ENCODE assay signal across 16 cellular contexts in the genomic region with DNA sequence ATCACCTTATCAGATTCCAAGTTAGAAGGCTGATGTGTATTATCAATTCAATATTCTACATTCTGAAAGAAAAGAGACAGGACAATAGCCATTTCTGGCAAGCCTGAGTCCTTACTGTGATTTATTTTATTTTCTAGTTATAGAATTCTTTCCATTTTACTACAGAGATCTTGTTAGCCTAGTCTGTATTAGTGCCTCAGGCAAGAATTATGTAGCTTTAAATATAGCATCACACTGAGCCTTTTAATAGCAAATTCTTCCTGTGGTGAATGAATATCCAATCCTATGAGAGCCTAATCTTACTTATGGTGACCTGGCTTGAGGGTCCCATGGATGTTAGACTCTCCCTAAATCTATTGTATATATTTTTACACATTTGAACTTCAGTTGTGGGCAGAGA.
"Had no signal": no experiment of that assay in that cellular context is flagged by ENCODE, and none has a peak within 500 bp of the region (broad histone marks: within the 10 kb centered on the region; RNA-seq: fewer than 3 reads in every experiment).

No MANE protein-coding gene starts in this region.

- H2AFZ ChIP-seq: parathyroid adenoma had no signal

- H3K4me3 Mint-ChIP-seq: activated naive CD8-positive, alpha-beta T cell; activated T-helper 17 cell treated with anti-CD3 and anti-CD28 coated beads, Interleukin-2, amount 50 U/mL, for 72 hours; natural killer cell; stimulated activated naive CD8-positive, alpha-beta T cell treated with anti-CD3 and anti-CD28 coated beads, Interleukin-15, amount 100 ng/mL, for 72 hours had no signal

- H3K27ac ChIP-seq: left ventricle myocardium inferior, parathyroid adenoma had no signal

- H3K4me1 Mint-ChIP-seq: activated T-helper 17 cell treated with anti-CD3 and anti-CD28 coated beads, Interleukin-2, amount 50 U/mL, for 72 hours; natural killer cell; stimulated activated naive CD8-positive, alpha-beta T cell treated with anti-CD3 and anti-CD28 coated beads, Interleukin-15, amount 100 ng/mL, for 72 hours had no signal

- H3K9ac ChIP-seq: parathyroid adenoma had no signal

- H3K79me2 ChIP-seq: parathyroid adenoma had no signal

- H3K36me3 ChIP-seq: left ventricle myocardium inferior, tibial artery had no signal

- H3K27me3 ChIP-seq: foreskin keratinocyte, tibial artery had no signal

- DNase-seq: activated T-cell treated with anti-CD3 and anti-CD28 coated beads, Interleukin-2, amount 50 U/mL, for 1 hour; dermis blood vessel endothelial cell; effector CD8-positive, alpha-beta T cell; erythroblast; left ventricle myocardium inferior; midbrain; natural killer cell; right cardiac atrium; stimulated activated CD4-positive, alpha-beta T cell treated with anti-CD3 and anti-CD28 coated beads, Interleukin-1b, Interleukin-23, amount 100 ng/mL, for 48 hours; stimulated activated naive CD8-positive, alpha-beta T cell treated with anti-CD3 and anti-CD28 coated beads, Interleukin-15, amount 100 ng/mL, for 72 hours; T-helper 9 cell; tibial artery had no signal

- H3K27me3 Mint-ChIP-seq: stimulated activated naive CD8-positive, alpha-beta T cell treated with anti-CD3 and anti-CD28 coated beads, Interleukin-15, amount 100 ng/mL, for 72 hours had no signal

- H3K9me3 Mint-ChIP-seq: activated T-helper 17 cell treated with anti-CD3 and anti-CD28 coated beads, Interleukin-2, amount 50 U/mL, for 72 hours; natural killer cell; stimulated activated naive CD8-positive, alpha-beta T cell treated with anti-CD3 and anti-CD28 coated beads, Interleukin-15, amount 100 ng/mL, for 72 hours had no signal

- H3K36me3 Mint-ChIP-seq: activated naive CD8-positive, alpha-beta T cell; natural killer cell had no signal

- ATAC-seq: activated T-helper 17 cell treated with anti-CD3 and anti-CD28 coated beads, Interleukin-2, amount 50 U/mL, for 72 hours; foreskin keratinocyte; natural killer cell; right cardiac atrium; stimulated activated naive CD8-positive, alpha-beta T cell treated with anti-CD3 and anti-CD28 coated beads, Interleukin-15, amount 100 ng/mL, for 72 hours had no signal

- H3K4me3 ChIP-seq: left ventricle myocardium inferior, tibial artery had no signal

- H3K9me3 ChIP-seq: left ventricle myocardium inferior, tibial artery had no signal

- H3K27ac Mint-ChIP-seq: activated naive CD8-positive, alpha-beta T cell; activated T-helper 17 cell treated with anti-CD3 and anti-CD28 coated beads, Interleukin-2, amount 50 U/mL, for 72 hours; natural killer cell; stimulated activated naive CD8-positive, alpha-beta T cell treated with anti-CD3 and anti-CD28 coated beads, Interleukin-15, amount 100 ng/mL, for 72 hours had no signal
